Comparison of ENCODE assay signal across 8 cellular contexts in the genomic region with DNA sequence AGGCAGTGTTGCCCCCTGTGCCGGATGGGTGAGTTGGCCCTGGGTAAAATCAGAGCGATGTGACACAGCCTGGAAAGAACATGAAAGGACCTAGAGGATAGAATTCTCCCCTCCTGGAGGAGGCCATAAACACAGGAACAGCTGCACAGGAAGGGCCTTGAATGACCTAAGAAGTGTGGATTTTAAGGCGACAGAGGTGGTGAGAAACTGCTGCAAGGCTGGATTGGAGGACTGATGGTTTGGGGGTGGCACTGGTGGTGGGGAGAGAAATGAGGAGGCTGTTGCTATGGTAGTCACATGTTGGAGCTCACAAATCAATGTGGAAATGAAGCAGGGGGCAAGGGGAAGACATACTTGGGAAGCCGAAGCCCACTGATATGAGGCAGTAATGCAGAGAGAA. TPM values are rescaled to one million over a fixed set of nuclear protein-coding genes. Genes with fewer than 3 reads are reported as not detected.
A peak's percentile ranks its signal among the peaks of the same experiment; 100 is the strongest.
DNase-seq lines count a peak whose midpoint lies in the region; FAIRE-seq and TF ChIP-seq lines count a peak whose summit lies in the region.

No MANE protein-coding gene starts in this region.

- CTCF ChIA-PET in RWPE1 (lab: Yijun Ruan, JAX): interaction anchor here (1.2 kb wide), 1 partner anchor 110 kb away, joined by 3 read pairs; no protein-coding TSS in a partner anchor

- peak overlapping the region in 2 of 4 experiments; percentile 53 to 63 for H3K4me3 ChIP-seq in fibroblast of lung (replicated peaks in 1 of 4; ENCODE audit: control extremely low read depth in 1 of 4, insufficient read depth in 1 of 4, low read depth in 3 of 4, low read length in 4 of 4)

- no peaks in the 10 kb centered on the region for H3K9me3 ChIP-seq in fibroblast of lung (ENCODE audit: control insufficient read depth, insufficient read depth, low read depth, low read length)

- H3K36me3 ChIP-seq in fibroblast of lung (ENCODE audit: control insufficient read depth, insufficient read depth, low read length): no peaks in the 10 kb centered on the region

- no peak for FAIRE-seq in frontal cortex (lab: Jason Lieb, UNC)

- H3K27me3 ChIP-seq in fibroblast of lung (ENCODE audit: control insufficient read depth, insufficient read depth, low read length): no peaks in the 10 kb centered on the region

- no peaks in the 10 kb centered on the region for H3K79me2 ChIP-seq in fibroblast of lung (ENCODE audit: control insufficient read depth, insufficient read depth, low read length)

- H3K4me1 ChIP-seq in fibroblast of lung (ENCODE audit: control insufficient read depth, extremely low read depth, insufficient read depth, low read length): peaks cover 20% of the 10 kb centered on the region

- H3K27ac ChIP-seq in RWPE1: peak overlapping the region; percentile 90
- H3K27ac ChIP-seq in fibroblast of lung (ENCODE audit: insufficient read depth, low read length): peak overlapping the region; percentile 87

- POLR2A ChIA-PET in RWPE1 (lab: Yijun Ruan, JAX; ENCODE audit: low non-redundant PET): no interaction called here

- TF ChIP-seq CTCF in RWPE1 (conservative IDR thresholded peaks at IDR 0.05; ENCODE audit: low read depth): no peak
- TF ChIP-seq CTCF in fibroblast of lung (conservative IDR thresholded peaks at IDR 0.05 in 1 of 2, IDR thresholded peaks at IDR 0.05 in 1 of 2; ENCODE audit: low read depth in 1 of 2, low read length in 2 of 2): no peak
- no peak for TF ChIP-seq CTCF in GM10266 (IDR thresholded peaks at IDR 0.05; ENCODE audit: control insufficient read depth, insufficient read depth, low read depth, missing control alignments)

- peak; percentile 53 for DNase-seq in EH (ENCODE audit: low read depth)
- DNase-seq in RWPE1 (ENCODE audit: low spot score): no peak
- DNase-seq in fibroblast of lung (ENCODE audit: low read depth in 2 of 2): peak; percentile 40 to 48
- peak; percentile 32 for DNase-seq in putamen (ENCODE audit: low spot score)
- no peak for DNase-seq in frontal cortex (ENCODE audit: low spot score in 2 of 2)
- no peak for DNase-seq in NK-92 (lab: John Stamatoyannopoulos, UW; ENCODE audit: unreplicated experiment)
- no peak for DNase-seq in HuH-7 (ENCODE audit: low spot score)
- no peak for DNase-seq in GM10266 (ENCODE audit: extremely low spot score)

- peak overlapping the region; percentile 79 for H3K9ac ChIP-seq in fibroblast of lung (ENCODE audit: insufficient read depth, low read length)

- H2AFZ ChIP-seq in fibroblast of lung (ENCODE audit: low read length): no peak overlapping the region

- H3K4me2 ChIP-seq in fibroblast of lung (ENCODE audit: extremely low read depth, insufficient read depth, low read length): peak overlapping the region; percentile 87

- H4K20me1 ChIP-seq in fibroblast of lung (ENCODE audit: control insufficient read depth, extremely low read depth, insufficient read depth, low read length): no peaks in the 10 kb centered on the region

RNA-seq across cellular contexts. Expression of gene XIRP1, which starts 13.8 kb away (rescaled TPM):
- not detected in 2 replicates for total RNA-seq in fibroblast of lung
- 0.03 and 0.05 TPM in 2 replicates for polyA plus RNA-seq in fibroblast of lung
- 0.07 TPM in 1 of 2 replicates, not detected in the other for polyA plus RNA-seq in fibroblast of lung (2012)
- polyA minus RNA-seq in fibroblast of lung (ENCODE audit: low replicate concordance): not detected in 2 replicates
- not detected for total RNA-seq in frontal cortex

RNA-seq across cellular contexts. Expression of gene CSRNP1, which starts 25.2 kb away (rescaled TPM):
- total RNA-seq in fibroblast of lung (6.3 and 6.7 TPM in 2 replicates), frontal cortex (2.4 TPM)
- polyA plus RNA-seq in fibroblast of lung: 4.0 and 6.3 TPM in 2 replicates
- 4.5 and 7.0 TPM in 2 replicates for polyA plus RNA-seq in fibroblast of lung (2012)
- 8.1 and 20.8 TPM in 2 replicates for polyA minus RNA-seq in fibroblast of lung (ENCODE audit: low replicate concordance)

Comparison
In these comparisons a context has a peak if more than half of its experiments do, and no peak if none do; other contexts are left out.
1. DNase-seq: peak in EH (single experiment), fibroblast of lung (2 of 2) and putamen (single experiment); none in RWPE1 (single experiment), frontal cortex (0 of 2), NK-92 (single experiment), HuH-7 (single experiment) and GM10266 (single experiment).